1 cellular context compared by ENCODE assay signal in genomic region chr2:165818920-165819319, GRCh38.
TF ChIP-seq lines count a peak whose summit lies in the region.

No MANE protein-coding gene starts in this region.

TF ChIP-seq in GM12878, 131 proteins besides CTCF, POLR2A, EP300 and RAD21:
- TF ChIP-seq BMI1 (IDR thresholded peaks at IDR 0.05; ENCODE audit: borderline replicate concordance) (no peak), RUNX3 (IDR thresholded peaks at IDR 0.05; ENCODE audit: low read length) (no peak), SPI1 (IDR thresholded peaks at IDR 0.05; ENCODE audit: borderline replicate concordance, insufficient read depth, low read depth, low read length) (peak; percentile 41; the same call in 1 of the 2 replicates), NR2C2 (IDR thresholded peaks at IDR 0.05; ENCODE audit: borderline replicate concordance, control insufficient read depth, insufficient read length, low read depth) (no peak)
TF ChIP-seq in GM12878: peak in this region for 1.
